In the genomic region with DNA sequence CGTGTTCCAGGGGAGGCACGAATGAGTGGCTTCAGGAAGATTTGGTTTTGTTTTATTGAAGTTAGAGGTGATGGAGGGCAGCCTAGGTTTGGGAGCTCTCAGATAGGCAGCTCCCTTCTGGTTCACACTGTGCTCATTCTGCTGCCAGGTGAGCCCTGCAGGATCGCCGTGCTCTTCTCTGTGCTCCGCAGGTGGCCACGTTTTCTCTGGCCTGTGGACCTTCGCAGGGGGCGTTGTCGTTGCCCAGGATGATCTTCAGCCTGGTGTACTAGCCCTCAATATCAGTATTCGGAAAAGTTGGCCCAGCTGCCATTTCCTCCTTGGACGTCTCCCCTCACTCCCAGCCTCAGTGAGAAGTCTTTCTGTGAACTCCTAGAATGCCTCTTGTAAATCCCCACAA, we compare ENCODE assay signal across 18 cellular contexts.
"Had no signal": no experiment of that assay in that cellular context is flagged by ENCODE, and none has a peak within 500 bp of the region (broad histone marks: within the 10 kb centered on the region; RNA-seq: fewer than 3 reads in every experiment).

No MANE protein-coding gene starts in this region.

- H3K27ac Mint-ChIP-seq: memory B cell, mesothelial cell of epicardium had no signal

- DNase-seq: dermis blood vessel endothelial cell; dorsolateral prefrontal cortex; effector CD4-positive, alpha-beta T cell; effector memory CD4-positive, alpha-beta T cell; foreskin fibroblast; foreskin melanocyte; gastrocnemius medialis; glutamatergic neuron; head of caudate nucleus; heart right ventricle; hippocampal formation; left cardiac atrium; left lung; mammary epithelial cell; mucosa of descending colon; naive thymus-derived CD4-positive, alpha-beta T cell had no signal

- H3K27me3 Mint-ChIP-seq: memory B cell; naive thymus-derived CD4-positive, alpha-beta T cell had no signal

- H3K9me3 Mint-ChIP-seq: mesothelial cell of epicardium had no signal

- ATAC-seq: gastrocnemius medialis; heart right ventricle; left cardiac atrium; left lung; mucosa of descending colon; naive thymus-derived CD4-positive, alpha-beta T cell had no signal

- H3K4me1 Mint-ChIP-seq: memory B cell, mesothelial cell of epicardium had no signal

- H3K36me3 Mint-ChIP-seq: mesothelial cell of epicardium had no signal

- H3K4me3 Mint-ChIP-seq: memory B cell; mesothelial cell of epicardium; naive thymus-derived CD4-positive, alpha-beta T cell had no signal
